In genomic region chr16:53600076-53600475, GRCh38 we compare ENCODE assay signal across 20 cellular contexts.
DNase-seq lines count a peak whose midpoint lies in the region; FAIRE-seq lines count a peak whose summit lies in the region.
"Had no signal": no experiment of that assay in that cellular context is flagged by ENCODE, and none has a peak within 500 bp of the region (broad histone marks: within the 10 kb centered on the region; RNA-seq: fewer than 3 reads in every experiment).

No MANE protein-coding gene starts in this region.

- no peak overlapping the region for H3K4me3 Mint-ChIP-seq in T-helper 2 cell treated with Interferon-gamma antibody and Interleukin-4, amounts not matched to agents 5 μg/mL and 100 μg/mL, for 36 hours
- no peak overlapping the region for H3K4me3 Mint-ChIP-seq in immature natural killer cell
- H3K4me3 Mint-ChIP-seq: CD8-positive, alpha-beta T cell had no signal

- peak; percentile 8 for FAIRE-seq in GM19239 (lab: Jason Lieb, UNC)
- FAIRE-seq: D721Med, H1 had no signal

- no peaks in the 10 kb centered on the region for H3K27me3 Mint-ChIP-seq in T-helper 2 cell treated with Interferon-gamma antibody and Interleukin-4, amounts not matched to agents 5 μg/mL and 100 μg/mL, for 36 hours (ENCODE audit: low read depth)
- H3K27me3 Mint-ChIP-seq in immature natural killer cell (ENCODE audit: low read depth in 3 of 3): peaks cover 0 to 2% (median 2%) of the 10 kb centered on the region in 3 donors

- H3K36me3 Mint-ChIP-seq in T-helper 2 cell treated with Interferon-gamma antibody and Interleukin-4, amounts not matched to agents 5 μg/mL and 100 μg/mL, for 36 hours (ENCODE audit: low read depth): no peaks in the 10 kb centered on the region
- H3K36me3 Mint-ChIP-seq in immature natural killer cell: peaks cover 5 to 10% (median 5%) of the 10 kb centered on the region in 3 donors

- peak; percentile 29 for DNase-seq in AG08396 (ENCODE audit: low spot score)
- no peak for DNase-seq in GM19239 (ENCODE audit: insufficient read length, low spot score)
- DNase-seq in amniotic epithelial cell (ENCODE audit: low read depth): peak; percentile 8
- peak; percentile 83 for DNase-seq in fibroblast of peridontal ligament (ENCODE audit: extremely low read depth)
- no peak for DNase-seq in T-helper 2 cell treated with Interferon-gamma antibody and Interleukin-4, amounts not matched to agents 5 μg/mL and 100 μg/mL, for 36 hours (ENCODE audit: low spot score)
- DNase-seq in NCI-H748 treated with DMSO at 0.1 percent for 48 hours (lab: John Stamatoyannopoulos, UW): no peak
- no peak for DNase-seq in immature natural killer cell
- DNase-seq in activated naive CD4-positive, alpha-beta T cell treated with Interleukin-2 at 50 U/mL for 16 hours: no peak
- DNase-seq: 8988T; CD8-positive, alpha-beta T cell; DMS79 treated with DMSO at 0.1 percent for 48 hours; GDM1; Kasumi-1; NCI-H1930; NCI-H2171; NCI-H446 treated with DMSO at 0.1 percent for 48 hours; NCI-H82; SIG-M5 had no signal

- no peaks in the 10 kb centered on the region for H3K9me3 Mint-ChIP-seq in T-helper 2 cell treated with Interferon-gamma antibody and Interleukin-4, amounts not matched to agents 5 μg/mL and 100 μg/mL, for 36 hours
- peaks cover 0 to 2% (median 0%) of the 10 kb centered on the region in 6 donors for H3K9me3 Mint-ChIP-seq in immature natural killer cell

- H3K4me1 Mint-ChIP-seq in T-helper 2 cell treated with Interferon-gamma antibody and Interleukin-4, amounts not matched to agents 5 μg/mL and 100 μg/mL, for 36 hours (ENCODE audit: low read depth): no peaks in the 10 kb centered on the region
- peaks cover 0 to 4% of the 10 kb centered on the region in 2 donors for H3K4me1 Mint-ChIP-seq in immature natural killer cell

- H3K27ac Mint-ChIP-seq in T-helper 2 cell treated with Interferon-gamma antibody and Interleukin-4, amounts not matched to agents 5 μg/mL and 100 μg/mL, for 36 hours: no peak overlapping the region
- no peak overlapping the region for H3K27ac Mint-ChIP-seq in immature natural killer cell
- H3K27ac Mint-ChIP-seq: CD8-positive, alpha-beta T cell had no signal

Comparison
In these comparisons a context has a peak if more than half of its experiments do, and no peak if none do; other contexts are left out.
1. DNase-seq: peak in AG08396 (single experiment), amniotic epithelial cell (single experiment) and fibroblast of peridontal ligament (single experiment); none in GM19239 (single experiment), T-helper 2 cell treated with Interferon-gamma antibody and Interleukin-4, amounts not matched to agents 5 μg/mL and 100 μg/mL, for 36 hours (single experiment), NCI-H748 treated with DMSO at 0.1 percent for 48 hours (single experiment), immature natural killer cell (0 of 3) and activated naive CD4-positive, alpha-beta T cell treated with Interleukin-2 at 50 U/mL for 16 hours (single experiment).